23 cellular contexts compared by ENCODE assay signal in the genomic region with DNA sequence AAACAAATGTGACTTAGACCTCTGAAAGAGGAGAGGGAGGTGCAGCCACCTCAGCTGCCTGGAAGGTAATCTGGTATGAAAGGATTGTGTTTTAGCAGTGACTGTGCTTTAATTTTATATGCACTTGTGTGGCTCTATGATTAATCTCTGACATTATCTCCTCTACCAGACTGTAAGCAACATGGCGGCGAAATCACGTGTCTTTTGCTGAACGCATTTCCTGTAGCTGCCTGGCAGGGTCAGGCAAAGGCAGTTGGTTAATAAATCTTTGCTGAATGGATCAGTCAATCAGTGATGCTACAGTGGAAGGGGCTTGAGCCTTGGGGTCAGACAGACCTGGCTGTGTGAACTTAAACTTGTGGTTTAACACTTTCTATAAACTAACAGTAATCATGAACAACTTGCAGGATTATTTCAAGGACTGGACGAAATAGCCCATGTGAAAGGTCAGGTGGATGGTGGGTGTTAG.
DNase-seq lines count a peak whose midpoint lies in the region; ATAC-seq, FAIRE-seq and TF ChIP-seq lines count a peak whose summit lies in the region.
"Had no signal": no experiment of that assay in that cellular context is flagged by ENCODE, and none has a peak within 500 bp of the region (broad histone marks: within the 10 kb centered on the region; RNA-seq: fewer than 3 reads in every experiment).

No MANE protein-coding gene starts in this region.

- H3K27ac Mint-ChIP-seq in natural killer cell, result no peak overlapping the region
- H3K27ac Mint-ChIP-seq in natural killer cell treated with Interleukin-12 subunit alpha and Interleukin-12 subunit beta and Interleukin-15 and Interleukin-18, amount 100 ng/mL, for 72 hours, result peak overlapping the region in 1 of 2 donors; percentile 64

- no peak overlapping the region for H3K4me2 ChIP-seq in endothelial cell of umbilical vein (ENCODE audit: insufficient read depth, low read length)

- TF ChIP-seq POLR2A in endothelial cell of umbilical vein (IDR thresholded peaks at IDR 0.05; ENCODE audit: low read depth, low read length), result no peak

- H3K36me3 Mint-ChIP-seq in natural killer cell, result no peaks in the 10 kb centered on the region
- no peaks in the 10 kb centered on the region for H3K36me3 Mint-ChIP-seq in natural killer cell treated with Interleukin-12 subunit alpha and Interleukin-12 subunit beta and Interleukin-15 and Interleukin-18, amount 100 ng/mL, for 72 hours

- H3K9me3 ChIP-seq in endothelial cell of umbilical vein (replicated peaks; ENCODE audit: control insufficient read depth, insufficient read depth, low read length), result no peaks in the 10 kb centered on the region
- H3K9me3 ChIP-seq: lower lobe of right lung, testis had no signal

- no peak overlapping the region for H3K9ac ChIP-seq in endothelial cell of umbilical vein (replicated peaks; ENCODE audit: extremely low read depth, insufficient read depth, low read length)
- H3K9ac ChIP-seq: parathyroid adenoma had no signal

- BruUV-seq in endothelial cell of umbilical vein (replicated peaks; lab: Mats Ljungman, UMichigan), result no TSS peak

- no peak for FAIRE-seq in endothelial cell of umbilical vein (lab: Jason Lieb, UNC)
- FAIRE-seq: frontal cortex, kidney, TTC549 had no signal

- H3K27ac ChIP-seq in endothelial cell of umbilical vein (ENCODE audit: insufficient read depth, low read depth, low read length), result peak overlapping the region; percentile 72
- H3K27ac ChIP-seq: lower lobe of right lung, parathyroid adenoma, testis had no signal

- POLR2A ChIA-PET in endothelial cell of umbilical vein (lab: Charles Lee), result interaction anchor here (0.7 kb wide), 1 partner anchor 148 kb away, joined by 5 read pairs; no protein-coding TSS in a partner anchor

- ATAC-seq in natural killer cell (peak in 2 of 3 donors; percentile 18 to 24), GM21515 (IDR thresholded peaks at IDR 0.05; ENCODE audit: unreplicated experiment) (no peak), HG02938 (IDR thresholded peaks at IDR 0.05; ENCODE audit: unreplicated experiment) (no peak)
- no peak for ATAC-seq in natural killer cell treated with Interleukin-12 subunit alpha and Interleukin-12 subunit beta and Interleukin-15 and Interleukin-18, amount 100 ng/mL, for 72 hours
- ATAC-seq: lower lobe of right lung, sciatic nerve had no signal

- H4K20me1 ChIP-seq in endothelial cell of umbilical vein (replicated peaks; ENCODE audit: control insufficient read depth, extremely low read depth, insufficient read depth, low read length), result no peaks in the 10 kb centered on the region

- intact Hi-C loops in natural killer cell (cut with micrococcal nuclease), result no loop called here
- intact Hi-C loops in endothelial cell of umbilical vein (cut with micrococcal nuclease), result no loop called here

- DNase-seq in natural killer cell, result no peak
- no peak for DNase-seq in natural killer cell treated with Interleukin-12 subunit alpha and Interleukin-12 subunit beta and Interleukin-15 and Interleukin-18, amount 100 ng/mL, for 72 hours (ENCODE audit: low spot score)
- peak; percentile 72 for DNase-seq in OCI-M1 (lab: John Stamatoyannopoulos, UW)
- DNase-seq in endothelial cell of umbilical vein (ENCODE audit: low read depth, low spot score), result no peak
- DNase-seq in activated gamma-delta T cell treated with Interleukin-2 at 50 U/mL for 16 hours, result no peak
- DNase-seq in ecto neural progenitor cell (ENCODE audit: low spot score), result no peak
- DNase-seq: activated CD4-positive, alpha-beta T cell treated with anti-CD3 and anti-CD28 coated beads, Interleukin-2, amount 50 U/mL, for 1 hour; activated gamma-delta T cell; activated T-cell treated with anti-CD3 and anti-CD28 coated beads for 4 hours; amygdala; C1 segment of cervical spinal cord; caudate nucleus; GF-D8; lower lobe of right lung; NCI-H524 treated with DMSO at 0.1 percent for 48 hours; testis had no signal

- TF ChIP-seq CTCF in natural killer cell (IDR thresholded peaks at IDR 0.05) (no peak), endothelial cell of umbilical vein (IDR thresholded peaks at IDR 0.05; ENCODE audit: extremely low read depth in 1 of 2, insufficient read depth in 1 of 2, low read depth in 1 of 2, low read length in 2 of 2) (no peak)

- H3K4me1 Mint-ChIP-seq in natural killer cell, result peaks cover 0 to 4% of the 10 kb centered on the region in 2 donors
- peaks cover 4 to 13% of the 10 kb centered on the region in 2 donors for H3K4me1 Mint-ChIP-seq in natural killer cell treated with Interleukin-12 subunit alpha and Interleukin-12 subunit beta and Interleukin-15 and Interleukin-18, amount 100 ng/mL, for 72 hours (ENCODE audit: low read depth in 2 of 2)

- dilution Hi-C loops in endothelial cell of umbilical vein (cut with MboI; ENCODE audit: extremely low pct_ligation_motif_present, low sequenced_read_pairs), result no loop called here

- H3K79me2 ChIP-seq in endothelial cell of umbilical vein (ENCODE audit: control insufficient read depth, insufficient read depth, low read length), result no peaks in the 10 kb centered on the region
- H3K79me2 ChIP-seq: parathyroid adenoma had no signal

- no peak overlapping the region for H3K4me3 ChIP-seq in endothelial cell of umbilical vein (replicated peaks in 1 of 3; ENCODE audit: insufficient read depth in 1 of 3, low read depth in 1 of 3, low read length in 3 of 3)
- H3K4me3 ChIP-seq: lower lobe of right lung, testis had no signal

- peaks cover 0 to 11% of the 10 kb centered on the region in 2 donors for H3K27me3 Mint-ChIP-seq in natural killer cell (ENCODE audit: low read depth in 2 of 2)
- H3K27me3 Mint-ChIP-seq in natural killer cell treated with Interleukin-12 subunit alpha and Interleukin-12 subunit beta and Interleukin-15 and Interleukin-18, amount 100 ng/mL, for 72 hours, result peaks cover 6 to 9% of the 10 kb centered on the region in 2 donors

- H2AFZ ChIP-seq in endothelial cell of umbilical vein (ENCODE audit: low read depth, low read length), result peak overlapping the region; percentile 3
- H2AFZ ChIP-seq: parathyroid adenoma had no signal

- no peak overlapping the region for H3K4me3 Mint-ChIP-seq in natural killer cell
- H3K4me3 Mint-ChIP-seq in natural killer cell treated with Interleukin-12 subunit alpha and Interleukin-12 subunit beta and Interleukin-15 and Interleukin-18, amount 100 ng/mL, for 72 hours, result no peak overlapping the region

- H3K9me3 Mint-ChIP-seq in natural killer cell, result no peaks in the 10 kb centered on the region
- H3K9me3 Mint-ChIP-seq in natural killer cell treated with Interleukin-12 subunit alpha and Interleukin-12 subunit beta and Interleukin-15 and Interleukin-18, amount 100 ng/mL, for 72 hours, result no peaks in the 10 kb centered on the region

- CTCF ChIA-PET in endothelial cell of umbilical vein (lab: Charles Lee), result interaction anchor here (0.7 kb wide), 1 partner anchor 505 kb away, joined by 4 read pairs; a partner anchor contains a TSS

- H3K36me3 ChIP-seq in endothelial cell of umbilical vein (ENCODE audit: control insufficient read depth in 2 of 2, extremely low read depth in 1 of 2, insufficient read depth in 2 of 2, low read length in 2 of 2), result no peaks in the 10 kb centered on the region
- H3K36me3 ChIP-seq: lower lobe of right lung had no signal

- no peaks in the 10 kb centered on the region for H3K9me1 ChIP-seq in endothelial cell of umbilical vein (replicated peaks; ENCODE audit: control insufficient read depth, extremely low read depth, insufficient read depth, low read length)

- peaks cover 27% of the 10 kb centered on the region for H3K4me1 ChIP-seq in endothelial cell of umbilical vein (ENCODE audit: control insufficient read depth, extremely low read depth, insufficient read depth, low read length)
- H3K4me1 ChIP-seq: parathyroid adenoma, testis had no signal

- H3K27me3 ChIP-seq in endothelial cell of umbilical vein (ENCODE audit: control insufficient read depth in 2 of 2, insufficient read depth in 2 of 2, low read length in 2 of 2), result no peaks in the 10 kb centered on the region
- H3K27me3 ChIP-seq: testis had no signal

TF ChIP-seq in endothelial cell of umbilical vein, 7 proteins besides CTCF, POLR2A, EP300 and RAD21:
- no peak for TF ChIP-seq JUN (IDR thresholded peaks at IDR 0.05; ENCODE audit: borderline replicate concordance, insufficient read depth, insufficient read length, low read depth)
- no peak for TF ChIP-seq FOS (IDR thresholded peaks at IDR 0.05; ENCODE audit: borderline replicate concordance, insufficient read depth, low read length)
- TF ChIP-seq GATA2 (IDR thresholded peaks at IDR 0.05; ENCODE audit: insufficient read depth, insufficient read length, low read depth, low read length), result no peak
- TF ChIP-seq, protein P1, sequence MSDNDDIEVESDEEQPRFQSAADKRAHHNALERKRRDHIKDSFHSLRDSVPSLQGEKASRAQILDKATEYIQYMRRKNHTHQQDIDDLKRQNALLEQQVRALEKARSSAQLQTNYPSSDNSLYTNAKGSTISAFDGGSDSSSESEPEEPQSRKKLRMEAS (IDR thresholded peaks at IDR 0.05; ENCODE audit: insufficient read depth, insufficient read length), result no peak
- no peak for TF ChIP-seq EZH2 (IDR thresholded peaks at IDR 0.05; ENCODE audit: borderline replicate concordance, low read depth, low read length, severe bottlenecking)

Comparison
In these comparisons a context has a peak if more than half of its experiments do, and no peak if none do; other contexts are left out.
1. ATAC-seq: peak in natural killer cell (2 of 3); none in natural killer cell treated with Interleukin-12 subunit alpha and Interleukin-12 subunit beta and Interleukin-15 and Interleukin-18, amount 100 ng/mL, for 72 hours (0 of 2), GM21515 (single experiment) and HG02938 (single experiment).